In the genomic region with DNA sequence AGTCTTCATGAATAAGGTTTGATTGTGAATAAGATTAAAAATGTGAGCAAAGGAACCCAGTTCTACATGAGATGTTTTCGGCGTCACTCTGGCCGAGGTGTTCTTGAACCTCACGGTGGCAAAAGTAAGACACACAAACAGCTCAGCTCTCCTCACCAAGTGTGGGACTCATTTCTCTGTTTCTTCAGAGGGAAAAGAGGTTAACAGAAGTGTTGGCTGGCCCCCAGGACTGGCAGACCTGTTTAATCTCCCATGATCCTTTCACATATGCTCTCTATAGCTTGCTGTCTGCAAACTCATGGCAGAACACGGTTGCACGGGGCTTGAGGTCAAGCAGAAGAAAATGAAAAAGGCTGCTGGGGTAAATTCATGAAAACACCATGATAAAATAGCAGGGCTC, we compare ENCODE assay signal across 27 cellular contexts.
"Had no signal": no experiment of that assay in that cellular context is flagged by ENCODE, and none has a peak within 500 bp of the region (broad histone marks: within the 10 kb centered on the region; RNA-seq: fewer than 3 reads in every experiment).

No MANE protein-coding gene starts in this region.

- H3K9me3 Mint-ChIP-seq: activated naive CD8-positive, alpha-beta T cell treated with anti-CD3 and anti-CD28 coated beads, Interleukin-2, amount 10 ng/mL, durations not matched to agents 7 days and 5 days had no signal

- H3K4me1 Mint-ChIP-seq: activated CD4-positive, alpha-beta memory T cell treated with anti-CD3 and anti-CD28 coated beads, Interleukin-2, amount 10 ng/mL, durations not matched to agents 7 days and 5 days; activated CD4-positive, alpha-beta T cell treated with anti-CD3 and anti-CD28 coated beads, Interleukin-2, amount 10 ng/mL, durations not matched to agents 7 days and 5 days; activated naive CD4-positive, alpha-beta T cell treated with anti-CD3 and anti-CD28 coated beads, Interleukin-2, amount 10 ng/mL, durations not matched to agents 7 days and 5 days; activated naive CD8-positive, alpha-beta T cell treated with anti-CD3 and anti-CD28 coated beads, Interleukin-2, amount 10 ng/mL, durations not matched to agents 7 days and 5 days had no signal

- DNase-seq: activated CD4-positive, alpha-beta memory T cell treated with anti-CD3 and anti-CD28 coated beads, Interleukin-2, amount 10 ng/mL, durations not matched to agents 7 days and 5 days; activated CD4-positive, alpha-beta T cell treated with anti-CD3 and anti-CD28 coated beads for 4 hours; activated CD4-positive, alpha-beta T cell treated with anti-CD3 and anti-CD28 coated beads, Interleukin-2, amount 10 ng/mL, durations not matched to agents 7 days and 5 days; activated CD4-positive, alpha-beta T cell treated with anti-CD3 and anti-CD28 coated beads, Interleukin-2, amount 50 U/mL, for 4 hours; activated CD4-positive, CD25-positive, alpha-beta regulatory T cell; activated CD4-positive, CD25-positive, alpha-beta regulatory T cell treated with anti-CD3 and anti-CD28 coated beads, Interleukin-2, amount 50 U/mL, for 72 hours; activated CD8-positive, alpha-beta memory T cell treated with anti-CD3 and anti-CD28 coated beads, Interleukin-2, amount 50 U/mL, for 48 hours; activated gamma-delta T cell; activated naive CD4-positive, alpha-beta T cell; activated naive CD4-positive, alpha-beta T cell treated with anti-CD3 and anti-CD28 coated beads, Interleukin-2, amount 10 ng/mL, durations not matched to agents 7 days and 5 days; activated naive CD8-positive, alpha-beta T cell treated with anti-CD3 and anti-CD28 coated beads, Interleukin-2, amount 10 ng/mL, durations not matched to agents 7 days and 5 days; activated T-cell treated with anti-CD3 and anti-CD28 coated beads for 4 hours; activated T-cell treated with anti-CD3 and anti-CD28 coated beads, Interleukin-2, amount 50 U/mL, for 24 hours; activated T-cell treated with anti-CD3 and anti-CD28 coated beads, Interleukin-2, amount 50 U/mL, for 72 hours; brain microvascular endothelial cell; cerebellar nuclear complex; effector CD4-positive, alpha-beta T cell; effector memory CD8-positive, alpha-beta T cell; erythroblast; esophagus squamous epithelium; foreskin melanocyte; T-helper 2 cell had no signal

- H3K36me3 Mint-ChIP-seq: activated naive CD4-positive, alpha-beta T cell treated with anti-CD3 and anti-CD28 coated beads, Interleukin-2, amount 10 ng/mL, durations not matched to agents 7 days and 5 days; activated naive CD4-positive, alpha-beta T cell treated with anti-CD3 and anti-CD28 coated beads, Interleukin-2, amount 50 U/mL, for 72 hours; activated naive CD8-positive, alpha-beta T cell treated with anti-CD3 and anti-CD28 coated beads, Interleukin-2, amount 10 ng/mL, durations not matched to agents 7 days and 5 days had no signal

- H3K27ac Mint-ChIP-seq: activated CD4-positive, alpha-beta memory T cell treated with anti-CD3 and anti-CD28 coated beads, Interleukin-2, amount 10 ng/mL, durations not matched to agents 7 days and 5 days; activated CD4-positive, alpha-beta T cell treated with anti-CD3 and anti-CD28 coated beads, Interleukin-2, amount 10 ng/mL, durations not matched to agents 7 days and 5 days; activated naive CD4-positive, alpha-beta T cell treated with anti-CD3 and anti-CD28 coated beads, Interleukin-2, amount 10 ng/mL, durations not matched to agents 7 days and 5 days; activated naive CD4-positive, alpha-beta T cell treated with anti-CD3 and anti-CD28 coated beads, Interleukin-2, amount 50 U/mL, for 72 hours; activated naive CD8-positive, alpha-beta T cell treated with anti-CD3 and anti-CD28 coated beads, Interleukin-2, amount 10 ng/mL, durations not matched to agents 7 days and 5 days; activated T-cell treated with anti-CD3 and anti-CD28 coated beads, Interleukin-2, amount 50 U/mL, for 24 hours; activated T-cell treated with anti-CD3 and anti-CD28 coated beads, Interleukin-2, amount 50 U/mL, for 72 hours; dendritic cell treated with granulocyte-macrophage colony-stimulating factor and Interleukin-4, amounts not matched to agents 40 ng/mL and 50 ng/mL, for 4 days; effector memory CD8-positive, alpha-beta T cell had no signal

- H3K27me3 Mint-ChIP-seq: activated CD4-positive, alpha-beta memory T cell treated with anti-CD3 and anti-CD28 coated beads, Interleukin-2, amount 10 ng/mL, durations not matched to agents 7 days and 5 days; activated CD4-positive, alpha-beta T cell treated with anti-CD3 and anti-CD28 coated beads, Interleukin-2, amount 10 ng/mL, durations not matched to agents 7 days and 5 days; activated naive CD4-positive, alpha-beta T cell treated with anti-CD3 and anti-CD28 coated beads, Interleukin-2, amount 10 ng/mL, durations not matched to agents 7 days and 5 days; activated naive CD8-positive, alpha-beta T cell treated with anti-CD3 and anti-CD28 coated beads, Interleukin-2, amount 10 ng/mL, durations not matched to agents 7 days and 5 days; activated T-cell treated with anti-CD3 and anti-CD28 coated beads, Interleukin-2, amount 50 U/mL, for 24 hours; dendritic cell treated with granulocyte-macrophage colony-stimulating factor and Interleukin-4, amounts not matched to agents 40 ng/mL and 50 ng/mL, for 4 days; effector memory CD8-positive, alpha-beta T cell had no signal

- H3K27ac ChIP-seq: brain microvascular endothelial cell, coronary artery, dorsolateral prefrontal cortex, esophagus squamous epithelium, gastroesophageal sphincter had no signal

- H3K9me3 ChIP-seq: esophagus squamous epithelium had no signal

- H3K36me3 ChIP-seq: brain microvascular endothelial cell, esophagus squamous epithelium, gastroesophageal sphincter had no signal

- ATAC-seq: activated naive CD4-positive, alpha-beta T cell treated with anti-CD3 and anti-CD28 coated beads, Interleukin-2, amount 50 U/mL, for 72 hours; activated T-cell treated with anti-CD3 and anti-CD28 coated beads, Interleukin-2, amount 50 U/mL, for 72 hours; effector memory CD8-positive, alpha-beta T cell; gastroesophageal sphincter had no signal

- H3K4me3 Mint-ChIP-seq: activated CD4-positive, alpha-beta memory T cell treated with anti-CD3 and anti-CD28 coated beads, Interleukin-2, amount 10 ng/mL, durations not matched to agents 7 days and 5 days; activated CD4-positive, alpha-beta T cell treated with anti-CD3 and anti-CD28 coated beads, Interleukin-2, amount 10 ng/mL, durations not matched to agents 7 days and 5 days; activated naive CD4-positive, alpha-beta T cell treated with anti-CD3 and anti-CD28 coated beads, Interleukin-2, amount 10 ng/mL, durations not matched to agents 7 days and 5 days; activated naive CD8-positive, alpha-beta T cell treated with anti-CD3 and anti-CD28 coated beads, Interleukin-2, amount 10 ng/mL, durations not matched to agents 7 days and 5 days; activated T-cell treated with anti-CD3 and anti-CD28 coated beads, Interleukin-2, amount 50 U/mL, for 24 hours; activated T-cell treated with anti-CD3 and anti-CD28 coated beads, Interleukin-2, amount 50 U/mL, for 72 hours; dendritic cell treated with granulocyte-macrophage colony-stimulating factor and Interleukin-4, amounts not matched to agents 40 ng/mL and 50 ng/mL, for 4 days; effector memory CD8-positive, alpha-beta T cell had no signal

- H3K4me1 ChIP-seq: esophagus squamous epithelium, gastroesophageal sphincter had no signal

- H3K27me3 ChIP-seq: brain microvascular endothelial cell, dorsolateral prefrontal cortex, esophagus squamous epithelium, gastroesophageal sphincter had no signal

- H3K4me3 ChIP-seq: coronary artery, dorsolateral prefrontal cortex, esophagus squamous epithelium, gastroesophageal sphincter had no signal
